Comparison of ENCODE assay signal across 18 cellular contexts in genomic region chr15:85339976-85340665, GRCh38. TPM values are rescaled to one million over a fixed set of nuclear protein-coding genes. Genes with fewer than 3 reads are reported as not detected.
DNase-seq lines count a peak whose midpoint lies in the region; ATAC-seq, FAIRE-seq and TF ChIP-seq lines count a peak whose summit lies in the region.
"Had no signal": no experiment of that assay in that cellular context is flagged by ENCODE, and none has a peak within 500 bp of the region (broad histone marks: within the 10 kb centered on the region; RNA-seq: fewer than 3 reads in every experiment).

No MANE protein-coding gene starts in this region.

- no peak for TF ChIP-seq CTCF in Loucy (conservative IDR thresholded peaks at IDR 0.05; ENCODE audit: low read length)
- no peak for TF ChIP-seq CTCF in H1 (IDR thresholded peaks at IDR 0.05; ENCODE audit: control extremely low read depth in 1 of 3, insufficient read depth in 1 of 3, low read depth in 1 of 3, low read length in 3 of 3)
- TF ChIP-seq CTCF in esophagus squamous epithelium (IDR thresholded peaks at IDR 0.05): no peak

- H3K4me1 ChIP-seq in Loucy (ENCODE audit: insufficient read depth, low read length, poor library complexity, severe bottlenecking): no peaks in the 10 kb centered on the region
- peaks cover 3 to 4% (median 4%) of the 10 kb centered on the region in 4 experiments; a peak in 6 of 7 replicates for H3K4me1 ChIP-seq in H1 (replicated peaks in 1 of 4; ENCODE audit: control insufficient read depth in 3 of 4, insufficient read depth in 4 of 4, low read length in 3 of 4)
- H3K4me1 ChIP-seq in trophoblast cell (ENCODE audit: control insufficient read depth in 1 of 2, insufficient read depth in 2 of 2, low read length in 2 of 2): peaks cover 7 to 13% of the 10 kb centered on the region in 2 experiments
- peaks cover 5 to 35% (median 13%) of the 10 kb centered on the region in 3 donors for H3K4me1 ChIP-seq in esophagus squamous epithelium

- peak overlapping the region; percentile 67 for H3K56ac ChIP-seq in H1 (replicated peaks; ENCODE audit: insufficient read length, low read depth, low read length)

- TF ChIP-seq RAD21 in H1 (IDR thresholded peaks at IDR 0.05 in 1 of 2, conservative IDR thresholded peaks at IDR 0.05 in 1 of 2; ENCODE audit: low read depth in 2 of 2, low read length in 2 of 2): no peak

- H3K27me3 ChIP-seq in Loucy (ENCODE audit: insufficient read depth, low read length, poor library complexity, severe bottlenecking) (no peaks in the 10 kb centered on the region), H1 (replicated peaks in 1 of 4; ENCODE audit: control insufficient read depth in 3 of 4, extremely low read depth in 1 of 4, insufficient read depth in 3 of 4, low read length in 3 of 4) (no peaks in the 10 kb centered on the region), trophoblast cell (ENCODE audit: insufficient read depth, low read length) (no peaks in the 10 kb centered on the region), esophagus squamous epithelium (no peaks in the 10 kb centered on the region)

- DNase-seq in EL (peak; percentile 36), H1 (ENCODE audit: low read depth in 1 of 2, low spot score in 2 of 2) (no peak), trophoblast cell (no peak), esophagus squamous epithelium (lab: John Stamatoyannopoulos, UW) (no peak), caudate nucleus (lab: John Stamatoyannopoulos, UW) (no peak)
- DNase-seq: activated CD8-positive, alpha-beta memory T cell treated with anti-CD3 and anti-CD28 coated beads for 24 hours; activated gamma-delta T cell treated with Interleukin-2 at 50 U/mL for 16 hours; activated T-cell treated with anti-CD3 and anti-CD28 coated beads, Interleukin-2, amount 50 U/mL, for 1 hour; CD4-positive, alpha-beta T cell; KG1; naive thymus-derived CD4-positive, alpha-beta T cell; NCI-H2171; NCI-H526; nucleus accumbens had no signal

- H3K4ac ChIP-seq in H1 (replicated peaks; ENCODE audit: insufficient read length, low read depth, low read length) (no peak overlapping the region), trophoblast cell (ENCODE audit: low read depth, low read length) (no peak overlapping the region)

- H2BK5ac ChIP-seq in H1 (ENCODE audit: low read depth, low read length): no peak overlapping the region
- H2BK5ac ChIP-seq in trophoblast cell (ENCODE audit: low read depth, low read length, poor library complexity): no peak overlapping the region

- H3K4me3 ChIP-seq in Loucy (ENCODE audit: low read length, poor library complexity, severe bottlenecking): no peak overlapping the region
- H3K4me3 ChIP-seq in H1 (ENCODE audit: extremely low read depth in 1 of 4, insufficient read depth in 2 of 4, low read depth in 3 of 4, low read length in 4 of 4): no peak overlapping the region
- no peak overlapping the region for H3K4me3 ChIP-seq in trophoblast cell (ENCODE audit: low read depth, low read length)
- H3K4me3 ChIP-seq in esophagus squamous epithelium: no peak overlapping the region
- H3K4me3 ChIP-seq: GM23338 had no signal

- H3K27ac ChIP-seq in H1 (ENCODE audit: low read depth, low read length) (no peak overlapping the region), trophoblast cell (ENCODE audit: low read depth, low read length) (no peak overlapping the region), esophagus squamous epithelium (no peak overlapping the region), caudate nucleus (ENCODE audit: low read depth, low read length) (no peak overlapping the region)

- H4K91ac ChIP-seq in H1 (replicated peaks; ENCODE audit: insufficient read length, low read length) (no peak overlapping the region), trophoblast cell (ENCODE audit: low read depth, low read length) (peak overlapping the region; percentile 63)

- H4K20me1 ChIP-seq in Loucy (ENCODE audit: insufficient read depth, low read length, poor library complexity, severe bottlenecking) (no peaks in the 10 kb centered on the region), H1 (replicated peaks in 1 of 2; ENCODE audit: control insufficient read depth in 1 of 2, insufficient read depth in 2 of 2, low read length in 2 of 2) (no peaks in the 10 kb centered on the region)

- no peaks in the 10 kb centered on the region for H3F3A ChIP-seq in Loucy (ENCODE audit: low read depth)

- H2BK15ac ChIP-seq in H1 (ENCODE audit: low read length): no peak overlapping the region

- H3K9me2 ChIP-seq in Loucy (replicated peaks; ENCODE audit: low read depth, low read length): no peaks in the 10 kb centered on the region

- TF ChIP-seq EP300 in H1 (IDR thresholded peaks at IDR 0.05; ENCODE audit: borderline replicate concordance in 1 of 2, low read depth in 2 of 2, low read length in 2 of 2): no peak

- POLR2A ChIA-PET in H1 (lab: Charles Lee; ENCODE audit: partially characterized antibody): interaction anchor here (0.5 kb wide), 1 partner anchor 120 kb away, joined by 4 read pairs; no protein-coding TSS in a partner anchor

- H3K36me3 ChIP-seq in Loucy (ENCODE audit: insufficient read depth, low read length) (no peaks in the 10 kb centered on the region), H1 (ENCODE audit: control insufficient read depth in 2 of 4, insufficient read depth in 4 of 4, low read length in 3 of 4) (no peaks in the 10 kb centered on the region), trophoblast cell (ENCODE audit: control insufficient read depth in 1 of 2, insufficient read depth in 2 of 2, low read length in 2 of 2) (no peaks in the 10 kb centered on the region), esophagus squamous epithelium (no peaks in the 10 kb centered on the region)

- H3K23me2 ChIP-seq in H1 (ENCODE audit: low read depth, low read length): peaks cover 3% of the 10 kb centered on the region; the same call in 1 of the 2 replicates

- 0 out of 2 replicates have a peak overlapping the region, but pooled peaks have one; percentile 7 for H2AFZ ChIP-seq in Loucy (ENCODE audit: low read length)
- H2AFZ ChIP-seq in H1 (ENCODE audit: low read length): no peak overlapping the region
- no peak overlapping the region for H2AFZ ChIP-seq in trophoblast cell (ENCODE audit: insufficient read depth, low read length, poor library complexity)
- H2AFZ ChIP-seq: GM23338 had no signal

- CTCF ChIA-PET in H1 (lab: Charles Lee; ENCODE audit: partially characterized antibody): interaction anchor here (0.5 to 2.5 kb wide), 6 partner anchors 9 to 743 kb away, joined by 3 to 11 read pairs (median 3); no protein-coding TSS in a partner anchor

- H3K4me2 ChIP-seq in Loucy (ENCODE audit: low read depth, low read length, poor library complexity, severe bottlenecking) (no peak overlapping the region), H1 (ENCODE audit: insufficient read depth in 1 of 2, low read depth in 2 of 2, low read length in 2 of 2) (no peak overlapping the region), trophoblast cell (ENCODE audit: low read length) (no peak overlapping the region)
- H3K4me2 ChIP-seq: GM23338 had no signal

- H3K14ac ChIP-seq in H1 (ENCODE audit: insufficient read length) (no peak overlapping the region), trophoblast cell (ENCODE audit: low read length) (peak overlapping the region; percentile 31)

- H3K9ac ChIP-seq in Loucy (ENCODE audit: low read depth, low read length, poor library complexity, severe bottlenecking): no peak overlapping the region
- H3K9ac ChIP-seq in H1 (replicated peaks in 1 of 4; ENCODE audit: extremely low read depth in 1 of 4, low read depth in 3 of 4, low read length in 3 of 4): no peak overlapping the region
- H3K9ac ChIP-seq in trophoblast cell (ENCODE audit: low read length): no peak overlapping the region

- no peak for ATAC-seq in GM21526 (IDR thresholded peaks at IDR 0.05; ENCODE audit: low FRiP score, unreplicated experiment)
- ATAC-seq: GM23338; naive thymus-derived CD4-positive, alpha-beta T cell had no signal

- intact Hi-C loops in esophagus squamous epithelium (cut with DNase I): no loop called here

- H3K18ac ChIP-seq in H1 (ENCODE audit: extremely low read depth, low read length) (no peak overlapping the region), trophoblast cell (ENCODE audit: low read length) (no peak overlapping the region)

- H2AK5ac ChIP-seq in H1 (ENCODE audit: low read depth, low read length): no peak overlapping the region
- H2AK5ac ChIP-seq in trophoblast cell (ENCODE audit: low read length): peak overlapping the region; percentile 58

- H3K9me3 ChIP-seq in Loucy (ENCODE audit: insufficient read depth, low read depth, low read length) (no peaks in the 10 kb centered on the region), H1 (ENCODE audit: insufficient read depth in 2 of 2, low read depth in 1 of 2, low read length in 1 of 2) (no peaks in the 10 kb centered on the region), trophoblast cell (ENCODE audit: insufficient read depth, low read depth, low read length) (no peaks in the 10 kb centered on the region), esophagus squamous epithelium (no peaks in the 10 kb centered on the region)

- H2BK20ac ChIP-seq in H1 (ENCODE audit: low read length): no peak overlapping the region

- H4K5ac ChIP-seq in H1 (ENCODE audit: insufficient read length, low read depth, low read length): no peak overlapping the region

- TF ChIP-seq POLR2A in H1 (IDR thresholded peaks at IDR 0.05; ENCODE audit: control extremely low read depth in 1 of 2, low read depth in 2 of 2, low read length in 2 of 2) (no peak), esophagus squamous epithelium (IDR thresholded peaks at IDR 0.05) (no peak)

- no peak for FAIRE-seq in H1 (lab: Jason Lieb, UNC)
- FAIRE-seq: G401.6 had no signal

- H2BK12ac ChIP-seq in H1 (ENCODE audit: low read depth, low read length): no peak overlapping the region
- peak overlapping the region; percentile 83 for H2BK12ac ChIP-seq in trophoblast cell (ENCODE audit: low read length)

- no peak overlapping the region for H4K12ac ChIP-seq in trophoblast cell (ENCODE audit: low read depth, low read length)

- H3K23ac ChIP-seq in H1 (ENCODE audit: insufficient read length) (no peak overlapping the region), trophoblast cell (ENCODE audit: low read length) (no peak overlapping the region)

- WGBS in H1 (ENCODE audit: extremely low coverage in 1 of 2, insufficient coverage in 1 of 2, insufficient read length in 1 of 2, insufficient replicate concordance in 2 of 2, low coverage in 1 of 2, low lambda C conversion rate in 2 of 2, missing lambda C conversion rate in 1 of 2), 2 experiments: 89% methylated on average over 3 of the region's 3 CpGs; no CpG with 5 or more reads in 1 of the 2 experiments
- WGBS in trophoblast cell (ENCODE audit: extremely low coverage, insufficient coverage, insufficient read length): no CpG with 5 or more reads among the region's 3 CpGs
- WGBS in esophagus squamous epithelium, 2 donors: 65 to 93% methylated on average over 3 of the region's 3 CpGs

- H4K8ac ChIP-seq in H1 (ENCODE audit: extremely low read depth, insufficient read depth, low read length) (no peak overlapping the region), trophoblast cell (ENCODE audit: low read depth, low read length) (no peak overlapping the region)

- H3K79me2 ChIP-seq in Loucy (ENCODE audit: insufficient read depth, low read length) (no peaks in the 10 kb centered on the region), H1 (ENCODE audit: control insufficient read depth in 1 of 2, insufficient read depth in 2 of 2, low read length in 2 of 2) (no peaks in the 10 kb centered on the region), trophoblast cell (ENCODE audit: control insufficient read depth, insufficient read depth, low read length, poor library complexity) (no peaks in the 10 kb centered on the region)

- no peak overlapping the region for H2BK120ac ChIP-seq in H1 (replicated peaks; ENCODE audit: low read depth, low read length)
- no peak overlapping the region for H2BK120ac ChIP-seq in trophoblast cell (ENCODE audit: insufficient read depth, low read length, poor library complexity)

- H3K79me1 ChIP-seq in H1 (ENCODE audit: low read depth, low read length) (no peaks in the 10 kb centered on the region), trophoblast cell (ENCODE audit: low read length) (peaks cover 12% of the 10 kb centered on the region)

RNA-seq across cellular contexts. Expression of gene AKAP13, which starts 40.3 kb away (rescaled TPM):
- 46.2 and 59.8 TPM in 2 replicates for total RNA-seq in H1 (2021; fragmentation: NEBNext Ultra II Directional; extraction: Animal tissue kit (Norgen Biotek cat#: 25700))
- polyA plus RNA-seq in H1 (2011; rRNA removed): 14.0 and 19.2 TPM in 2 replicates
- 11.7 TPM for polyA plus RNA-seq in H1 (2011; cell fraction: cytosol; rRNA removed)
- 38.2 TPM for polyA plus RNA-seq in H1 (2011; cell fraction: nucleus; rRNA removed)
- 22.8 to 27.4 TPM (median 23.5 TPM) in 4 replicates for polyA plus RNA-seq in H1 (2012, experiment 1 of 2)
- polyA plus RNA-seq in H1 (2012, experiment 2 of 2): 0.80 TPM
- 10.7 TPM for polyA plus RNA-seq in H1 (2013, experiment 1 of 2)
- 10.4 TPM for polyA plus RNA-seq in H1 (2013, experiment 2 of 2)
- polyA minus RNA-seq in H1 (2011; rRNA and poly(A)+ RNA removed): 58.1 and 92.9 TPM in 2 replicates
- 45.2 TPM for polyA minus RNA-seq in H1 (2011; cell fraction: cytosol; rRNA and poly(A)+ RNA removed)
- 127 TPM for polyA minus RNA-seq in H1 (2011; cell fraction: nucleus; rRNA and poly(A)+ RNA removed)
- 24.8 and 27.3 TPM in 2 replicates for polyA plus RNA-seq in trophoblast cell (2013)
- total RNA-seq in esophagus squamous epithelium: 100 to 1,000 TPM in 1 of 4 donors, 10 to 100 TPM in 3; 57.3 to 178 (median 81.5) TPM
